In genomic region chr16:83960521-83961249, GRCh38 we compare ENCODE assay signal across 20 cellular contexts. TPM values are rescaled to one million over a fixed set of nuclear protein-coding genes. Genes with fewer than 3 reads are reported as not detected.
DNase-seq lines count a peak whose midpoint lies in the region; ATAC-seq and TF ChIP-seq lines count a peak whose summit lies in the region.
"Had no signal": no experiment of that assay in that cellular context is flagged by ENCODE, and none has a peak within 500 bp of the region (broad histone marks: within the 10 kb centered on the region; RNA-seq: fewer than 3 reads in every experiment).

No MANE protein-coding gene starts in this region.

- peaks cover 14% of the 10 kb centered on the region for H3K79me2 ChIP-seq in osteoblast (ENCODE audit: insufficient read depth, low read length)

- intact Hi-C loops in Right ventricle myocardium inferior (cut with DNase I) = no loop called here
- intact Hi-C loops in Right ventricle myocardium superior (cut with DNase I) = no loop called here
- intact Hi-C loops in right lobe of liver (cut with DNase I) = loop anchor here in 1 of 2 donors (10.0 kb wide), 1 partner anchor 104 kb away; no protein-coding TSS in a partner anchor

- POLR2A ChIA-PET in RWPE1 (lab: Yijun Ruan, JAX; ENCODE audit: low non-redundant PET) = no interaction called here

- no peak for TF ChIP-seq CTCF in RWPE1 (conservative IDR thresholded peaks at IDR 0.05; ENCODE audit: low read depth)
- TF ChIP-seq CTCF in right lobe of liver (IDR thresholded peaks at IDR 0.05) = no peak
- TF ChIP-seq CTCF in osteoblast (IDR thresholded peaks at IDR 0.05; ENCODE audit: extremely low read depth, low read depth, low read length) = no peak

- H4K20me1 ChIP-seq in osteoblast (ENCODE audit: insufficient read depth, low read length) = peaks cover 6% of the 10 kb centered on the region
- H4K20me1 ChIP-seq: BLaER1 had no signal

- TF ChIP-seq POLR2A in right lobe of liver (IDR thresholded peaks at IDR 0.05) = peak; percentile 10

- no peaks in the 10 kb centered on the region for H3K27me3 ChIP-seq in right lobe of liver
- H3K27me3 ChIP-seq in osteoblast (ENCODE audit: insufficient read depth, low read length) = no peaks in the 10 kb centered on the region

- ATAC-seq in Right ventricle myocardium inferior = no peak
- no peak for ATAC-seq in Right ventricle myocardium superior (ENCODE audit: poor library complexity)
- ATAC-seq in right lobe of liver = no peak
- ATAC-seq: CD8-positive, alpha-beta T cell; GM23338; HCT116 had no signal

- CTCF ChIA-PET in RWPE1 (lab: Yijun Ruan, JAX) = no interaction called here

- peaks cover 0 to 98% (median 50%) of the 10 kb centered on the region in 4 donors for H3K36me3 ChIP-seq in right lobe of liver
- peaks cover 27% of the 10 kb centered on the region for H3K36me3 ChIP-seq in osteoblast (ENCODE audit: insufficient read depth, low read length)
- H3K36me3 ChIP-seq: BLaER1 had no signal

- H2AFZ ChIP-seq in osteoblast (ENCODE audit: low read length) = no peak overlapping the region
- H2AFZ ChIP-seq: GM23338 had no signal

- peaks cover 0 to 14% (median 0%) of the 10 kb centered on the region in 4 donors for H3K4me1 ChIP-seq in right lobe of liver
- no peaks in the 10 kb centered on the region for H3K4me1 ChIP-seq in osteoblast (ENCODE audit: insufficient read depth, low read length)
- H3K4me1 ChIP-seq: BLaER1, Caco-2 had no signal

- no peak overlapping the region for H3K4me2 ChIP-seq in osteoblast (ENCODE audit: insufficient read depth, low read length)
- H3K4me2 ChIP-seq: BLaER1, GM23338 had no signal

- DNase-seq in Right ventricle myocardium inferior (ENCODE audit: missing footprints) = peak; percentile 71
- no peak for DNase-seq in Right ventricle myocardium superior
- DNase-seq in RWPE1 (ENCODE audit: low spot score) = no peak
- DNase-seq in right lobe of liver = peak in 1 of 3 donors; percentile 45
- DNase-seq in osteoblast (ENCODE audit: insufficient read length, low spot score, missing footprints) = peak; percentile 46
- no peak for DNase-seq in NCI-H2107 treated with DMSO at 0.1 percent for 48 hours (lab: John Stamatoyannopoulos, UW; ENCODE audit: unreplicated experiment)
- no peak for DNase-seq in GM19238 (ENCODE audit: insufficient read length, low spot score)
- no peak for DNase-seq in SIG-M5 treated with dmso at 0.1 percent for 504 hours (lab: John Stamatoyannopoulos, UW; ENCODE audit: unreplicated experiment)
- DNase-seq: Caco-2; CD4-positive, CD25-positive, alpha-beta regulatory T cell; CD8-positive, alpha-beta T cell; DMS153; DND-41; H9 had no signal

- H3K27ac ChIP-seq in RWPE1 (peak overlapping the region; percentile 1; the same call in 1 of the 2 replicates), right lobe of liver (no peak overlapping the region), osteoblast (ENCODE audit: low read depth, low read length) (no peak overlapping the region)
- H3K27ac ChIP-seq: 22Rv1, BLaER1, C4-2B had no signal

- 87% methylated on average over 10 of the region's 29 CpGs for WGBS in right lobe of liver (ENCODE audit: insufficient coverage, low coverage, low lambda C conversion rate, missing lambda C conversion rate)

- H3K9me3 ChIP-seq in right lobe of liver (no peaks in the 10 kb centered on the region), osteoblast (ENCODE audit: low read depth, low read length) (no peaks in the 10 kb centered on the region)
- H3K9me3 ChIP-seq: BLaER1, Caco-2 had no signal

- H3K4me3 ChIP-seq in right lobe of liver = no peak overlapping the region
- H3K4me3 ChIP-seq in osteoblast (ENCODE audit: insufficient read depth, low read length) = no peak overlapping the region
- H3K4me3 ChIP-seq: BLaER1, GM23338 had no signal

RNA-seq across cellular contexts. Expression of gene NECAB2, which starts 7.4 kb away (rescaled TPM):
- total RNA-seq in Right ventricle myocardium inferior (1.8 TPM), Right ventricle myocardium superior (0.46 TPM), right lobe of liver (10 to 100 TPM in 3 of 6 experiments, 1 to 10 TPM in 2, under 1 TPM in 1; 0.56 to 26.8 (median 7.1) TPM), osteoblast (0.29 and 0.72 TPM in 2 replicates)
- total RNA-seq: B cell; CD4-positive, CD25-positive, alpha-beta regulatory T cell; CD8-positive, alpha-beta T cell had no signal

RNA-seq across cellular contexts. Expression of gene OSGIN1, which starts 7.6 kb away (rescaled TPM):
- total RNA-seq in Right ventricle myocardium inferior (8.2 TPM), Right ventricle myocardium superior (7.2 TPM), right lobe of liver (100 to 1,000 TPM in 1 of 6 experiments, 10 to 100 TPM in 5; 40.1 to 170 (median 53.9) TPM), osteoblast (3.6 and 5.0 TPM in 2 replicates)

Comparison
In these comparisons a context has a peak if more than half of its experiments do, and no peak if none do; other contexts are left out.
1. DNase-seq: peak in Right ventricle myocardium inferior (single experiment) and osteoblast (single experiment); none in Right ventricle myocardium superior (single experiment), RWPE1 (single experiment), NCI-H2107 treated with DMSO at 0.1 percent for 48 hours (single experiment), GM19238 (single experiment) and SIG-M5 treated with dmso at 0.1 percent for 504 hours (single experiment).